19 cellular contexts compared by ENCODE assay signal in the genomic region with DNA sequence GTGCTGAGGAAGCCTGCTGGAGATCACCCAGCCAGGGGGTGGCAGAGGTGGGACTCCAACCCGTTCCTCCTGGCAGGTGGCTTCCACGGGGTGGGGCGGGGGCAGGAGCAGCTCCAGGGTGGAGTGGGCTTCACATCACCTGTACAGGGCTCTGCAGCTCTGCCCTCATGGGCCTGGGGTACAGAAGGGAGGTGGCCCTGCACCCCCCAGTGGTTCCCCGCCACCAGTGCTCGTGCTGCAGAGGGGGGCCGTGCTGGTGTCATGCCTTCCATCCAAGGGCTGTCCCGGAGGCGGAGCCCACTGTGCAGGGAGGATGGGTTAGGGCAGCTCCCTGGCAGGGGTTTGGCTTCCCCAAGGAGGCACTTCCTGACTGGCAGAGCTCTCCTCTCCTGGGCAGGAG.
"Had no signal": no experiment of that assay in that cellular context is flagged by ENCODE, and none has a peak within 500 bp of the region (broad histone marks: within the 10 kb centered on the region; RNA-seq: fewer than 3 reads in every experiment).

No MANE protein-coding gene starts in this region.

- H3K79me2 ChIP-seq: parathyroid adenoma had no signal

- ATAC-seq: activated CD4-positive, CD25-positive, alpha-beta regulatory T cell treated with anti-CD3 and anti-CD28 coated beads, Interleukin-2, amount 50 U/mL, for 24 hours; esophagus mucosa; T-cell had no signal

- H3K4me2 ChIP-seq: neural progenitor cell had no signal

- H3K36me3 ChIP-seq: colonic mucosa, neural progenitor cell, tibial artery, uterus had no signal

- H3K9me3 ChIP-seq: colonic mucosa, tibial artery, uterus had no signal

- DNase-seq: activated naive CD4-positive, alpha-beta T cell treated with Interleukin-2 at 50 U/mL for 16 hours; caudate nucleus; colonic mucosa; hypothalamus; kidney glomerular epithelial cell; midbrain; retina; stimulated activated CD4-positive, alpha-beta T cell treated with anti-CD3 and anti-CD28 coated beads, Interleukin-4, amount 100 ng/mL, for 24 hours; stimulated activated naive CD4-positive, alpha-beta T cell; T-cell; T-helper 9 cell; tibial artery; uterus had no signal

- H3K4me1 ChIP-seq: colonic mucosa, parathyroid adenoma, tibial artery, uterus had no signal

- H3K27me3 ChIP-seq: colonic mucosa, neural progenitor cell, uterus had no signal

- H3K9ac ChIP-seq: neural progenitor cell, parathyroid adenoma had no signal

- H2AFZ ChIP-seq: neural progenitor cell, parathyroid adenoma had no signal

- H3K27ac ChIP-seq: colonic mucosa, neural progenitor cell, parathyroid adenoma, skin epidermis, tibial artery, uterus had no signal

- H3K4me3 ChIP-seq: colonic mucosa, lung, neural progenitor cell, skin epidermis, tibial artery, uterus had no signal
